7 cellular contexts compared by ENCODE assay signal in genomic region chr19:48321372-48321621, GRCh38. TPM values are rescaled to one million over a fixed set of nuclear protein-coding genes. Genes with fewer than 3 reads are reported as not detected.
DNase-seq lines count a peak whose midpoint lies in the region; ATAC-seq and TF ChIP-seq lines count a peak whose summit lies in the region.

No MANE protein-coding gene starts in this region.

- H3K4me3 ChIP-seq in kidney epithelial cell (ENCODE audit: low read depth, low read length) = peak overlapping the region; percentile 50

- no peaks in the 10 kb centered on the region for H3K27me3 ChIP-seq in kidney epithelial cell (ENCODE audit: control insufficient read depth, insufficient read depth, low read length)

- no peaks in the 10 kb centered on the region for H3K36me3 ChIP-seq in kidney epithelial cell (ENCODE audit: control insufficient read depth, insufficient read depth, low read length)

- peak; percentile 72 for DNase-seq in NCI-H345 treated with DMSO at 0.1 percent for 48 hours (lab: John Stamatoyannopoulos, UW; ENCODE audit: unreplicated experiment)
- DNase-seq in activated CD4-positive, CD25-positive, alpha-beta regulatory T cell treated with anti-CD3 and anti-CD28 coated beads, Interleukin-2, amount 50 U/mL, for 16 hours (ENCODE audit: low read depth, low spot score) = peak; percentile 90
- DNase-seq in central memory CD4-positive, alpha-beta T cell = peak; percentile 90
- DNase-seq in kidney epithelial cell (ENCODE audit: low read depth) = peak; percentile 65
- DNase-seq in stimulated activated CD4-positive, alpha-beta T cell treated with anti-CD3 and anti-CD28 coated beads, Interleukin-1b, Interleukin-23, amount 100 ng/mL, for 24 hours (ENCODE audit: low read depth in 4 of 4, low spot score in 1 of 4) = peak; percentile 71 to 98 (median 88)

- no peak for TF ChIP-seq CTCF in kidney epithelial cell (IDR thresholded peaks at IDR 0.05; ENCODE audit: insufficient read depth, low read length, poor library complexity, severe bottlenecking)

- ATAC-seq in GM18508 (IDR thresholded peaks at IDR 0.05; ENCODE audit: insufficient read depth, unreplicated experiment) (peak; percentile 12), HG03108 (IDR thresholded peaks at IDR 0.05; ENCODE audit: unreplicated experiment) (peak; percentile 49)

RNA-seq across cellular contexts. Expression of gene EMP3, which starts 4.1 kb away (rescaled TPM):
- total RNA-seq in kidney epithelial cell = 30.7 and 32.5 TPM in 2 replicates

RNA-seq across cellular contexts. Expression of gene TMEM143, which starts 42.4 kb away (rescaled TPM):
- total RNA-seq in kidney epithelial cell = 4.4 and 5.8 TPM in 2 replicates

RNA-seq across cellular contexts. Expression of gene SYNGR4, which starts 42.9 kb away (rescaled TPM):
- total RNA-seq in kidney epithelial cell = 0.25 TPM in 1 of 2 replicates, not detected in the other

RNA-seq across cellular contexts. Expression of gene ZNF114, which starts 51.4 kb away (rescaled TPM):
- total RNA-seq in kidney epithelial cell = 3.0 and 4.0 TPM in 2 replicates

Comparison
In these comparisons a context has a peak if more than half of its experiments do, and no peak if none do; other contexts are left out.
1. Peak in every context shown above with its lines: DNase-seq, ATAC-seq and H3K4me3 ChIP-seq.